8 cellular contexts compared by ENCODE assay signal in genomic region chr1:211577277-211577825, GRCh38. TPM values are rescaled to one million over a fixed set of nuclear protein-coding genes. Genes with fewer than 3 reads are reported as not detected.
A peak's percentile ranks its signal among the peaks of the same experiment; 100 is the strongest.
DNase-seq lines count a peak whose midpoint lies in the region.

No MANE protein-coding gene starts in this region.

- H3K27me3 Mint-ChIP-seq in activated CD4-positive, alpha-beta memory T cell treated with anti-CD3 and anti-CD28 coated beads, Interleukin-2, amount 10 ng/mL, durations not matched to agents 7 days and 5 days = peaks cover 5% of the 10 kb centered on the region

- H3K4me3 Mint-ChIP-seq in activated CD4-positive, alpha-beta memory T cell treated with anti-CD3 and anti-CD28 coated beads, Interleukin-2, amount 10 ng/mL, durations not matched to agents 7 days and 5 days = peak overlapping the region; percentile 90

- H3K9me3 Mint-ChIP-seq in activated CD4-positive, alpha-beta memory T cell treated with anti-CD3 and anti-CD28 coated beads, Interleukin-2, amount 10 ng/mL, durations not matched to agents 7 days and 5 days = no peaks in the 10 kb centered on the region

- H3K4me1 ChIP-seq in iPS-15b (ENCODE audit: control insufficient read depth, insufficient read depth, low read length) (peaks cover 27% of the 10 kb centered on the region), stomach smooth muscle (ENCODE audit: control insufficient read depth, insufficient read depth, low read length) (peaks cover 11% of the 10 kb centered on the region)

- peaks cover 55% of the 10 kb centered on the region for H3K4me1 Mint-ChIP-seq in activated CD4-positive, alpha-beta memory T cell treated with anti-CD3 and anti-CD28 coated beads, Interleukin-2, amount 10 ng/mL, durations not matched to agents 7 days and 5 days

- DNase-seq in NCI-H526 treated with DMSO at 0.1 percent for 48 hours (lab: John Stamatoyannopoulos, UW) (peak; percentile 24), NCI-H526 (lab: John Stamatoyannopoulos, UW) (no peak), NCI-H2171 treated with DMSO at 0.1 percent for 48 hours (lab: John Stamatoyannopoulos, UW) (no peak), CD1c-positive myeloid dendritic cell (ENCODE audit: extremely low spot score) (no peak), SKM-1 treated with dmso at 0.1 percent for 144 hours (lab: John Stamatoyannopoulos, UW; ENCODE audit: unreplicated experiment) (no peak)
- no peak for DNase-seq in activated CD4-positive, alpha-beta memory T cell treated with anti-CD3 and anti-CD28 coated beads, Interleukin-2, amount 10 ng/mL, durations not matched to agents 7 days and 5 days

- H3K9me3 ChIP-seq in iPS-15b (ENCODE audit: control insufficient read depth, insufficient read depth, low read length) = no peaks in the 10 kb centered on the region
- H3K9me3 ChIP-seq in stomach smooth muscle (ENCODE audit: control insufficient read depth in 2 of 2, low read length in 2 of 2) = no peaks in the 10 kb centered on the region

- H3K27ac ChIP-seq in stomach smooth muscle (ENCODE audit: low read length) = no peak overlapping the region

- peak overlapping the region; percentile 47 for H3K9ac ChIP-seq in iPS-15b (ENCODE audit: low read depth, low read length)
- H3K9ac ChIP-seq in stomach smooth muscle (ENCODE audit: low read length in 2 of 2) = peak overlapping the region; percentile 64 to 72

- peaks cover 2% of the 10 kb centered on the region for H3K27me3 ChIP-seq in iPS-15b (ENCODE audit: control insufficient read depth, insufficient read depth, low read length)
- no peaks in the 10 kb centered on the region for H3K27me3 ChIP-seq in stomach smooth muscle (ENCODE audit: control insufficient read depth in 1 of 2, insufficient read depth in 2 of 2, low read length in 2 of 2)

- H3K4me3 ChIP-seq in iPS-15b (ENCODE audit: low read depth, low read length) (peak overlapping the region; percentile 71), stomach smooth muscle (ENCODE audit: low read length in 2 of 2) (peak overlapping the region; percentile 97)

- H3K27ac Mint-ChIP-seq in activated CD4-positive, alpha-beta memory T cell treated with anti-CD3 and anti-CD28 coated beads, Interleukin-2, amount 10 ng/mL, durations not matched to agents 7 days and 5 days = peak overlapping the region; percentile 58

- CTCF ChIA-PET in activated CD4-positive, alpha-beta memory T cell treated with anti-CD3 and anti-CD28 coated beads, Interleukin-2, amount 10 ng/mL, durations not matched to agents 7 days and 5 days (lab: Charles Lee) = interaction anchor here (0.7 to 1.2 kb wide), 4 partner anchors 63 to 97 kb away, joined by 3 to 11 read pairs (median 3); no protein-coding TSS in a partner anchor

- POLR2A ChIA-PET in activated CD4-positive, alpha-beta memory T cell treated with anti-CD3 and anti-CD28 coated beads, Interleukin-2, amount 10 ng/mL, durations not matched to agents 7 days and 5 days (lab: Charles Lee) = no interaction called here

- H3K36me3 ChIP-seq in iPS-15b (ENCODE audit: control insufficient read depth, insufficient read depth, low read length) (peaks cover 7% of the 10 kb centered on the region), stomach smooth muscle (ENCODE audit: control insufficient read depth in 2 of 2, insufficient read depth in 2 of 2, low read length in 2 of 2) (peaks cover 9% of the 10 kb centered on the region in 2 donors)

- peaks cover 16% of the 10 kb centered on the region for H3K36me3 Mint-ChIP-seq in activated CD4-positive, alpha-beta memory T cell treated with anti-CD3 and anti-CD28 coated beads, Interleukin-2, amount 10 ng/mL, durations not matched to agents 7 days and 5 days (ENCODE audit: low read depth)

RNA-seq across cellular contexts. Expression of gene SLC30A1, which starts 1.6 kb away (rescaled TPM):
- total RNA-seq in activated CD4-positive, alpha-beta memory T cell treated with anti-CD3 and anti-CD28 coated beads, Interleukin-2, amount 10 ng/mL, durations not matched to agents 7 days and 5 days = 1 to 10 TPM; 8.0 to 8.2 TPM
